In genomic region chrX:2691543-2692220, GRCh38 we compare ENCODE assay signal across 1 cellular context.
TF ChIP-seq lines count a peak whose summit lies in the region.

No MANE protein-coding gene starts in this region.

TF ChIP-seq in WTC11, 78 proteins besides CTCF, POLR2A, EP300 and RAD21 (continued from another document):
- TF ChIP-seq E2F4 (CRISPR knock-in tag; IDR thresholded peaks at IDR 0.05; ENCODE audit: borderline replicate concordance, low read depth) = no peak
- no peak for TF ChIP-seq MXD4 (CRISPR knock-in tag; IDR thresholded peaks at IDR 0.05; ENCODE audit: borderline replicate concordance)
- TF ChIP-seq, protein P1, sequence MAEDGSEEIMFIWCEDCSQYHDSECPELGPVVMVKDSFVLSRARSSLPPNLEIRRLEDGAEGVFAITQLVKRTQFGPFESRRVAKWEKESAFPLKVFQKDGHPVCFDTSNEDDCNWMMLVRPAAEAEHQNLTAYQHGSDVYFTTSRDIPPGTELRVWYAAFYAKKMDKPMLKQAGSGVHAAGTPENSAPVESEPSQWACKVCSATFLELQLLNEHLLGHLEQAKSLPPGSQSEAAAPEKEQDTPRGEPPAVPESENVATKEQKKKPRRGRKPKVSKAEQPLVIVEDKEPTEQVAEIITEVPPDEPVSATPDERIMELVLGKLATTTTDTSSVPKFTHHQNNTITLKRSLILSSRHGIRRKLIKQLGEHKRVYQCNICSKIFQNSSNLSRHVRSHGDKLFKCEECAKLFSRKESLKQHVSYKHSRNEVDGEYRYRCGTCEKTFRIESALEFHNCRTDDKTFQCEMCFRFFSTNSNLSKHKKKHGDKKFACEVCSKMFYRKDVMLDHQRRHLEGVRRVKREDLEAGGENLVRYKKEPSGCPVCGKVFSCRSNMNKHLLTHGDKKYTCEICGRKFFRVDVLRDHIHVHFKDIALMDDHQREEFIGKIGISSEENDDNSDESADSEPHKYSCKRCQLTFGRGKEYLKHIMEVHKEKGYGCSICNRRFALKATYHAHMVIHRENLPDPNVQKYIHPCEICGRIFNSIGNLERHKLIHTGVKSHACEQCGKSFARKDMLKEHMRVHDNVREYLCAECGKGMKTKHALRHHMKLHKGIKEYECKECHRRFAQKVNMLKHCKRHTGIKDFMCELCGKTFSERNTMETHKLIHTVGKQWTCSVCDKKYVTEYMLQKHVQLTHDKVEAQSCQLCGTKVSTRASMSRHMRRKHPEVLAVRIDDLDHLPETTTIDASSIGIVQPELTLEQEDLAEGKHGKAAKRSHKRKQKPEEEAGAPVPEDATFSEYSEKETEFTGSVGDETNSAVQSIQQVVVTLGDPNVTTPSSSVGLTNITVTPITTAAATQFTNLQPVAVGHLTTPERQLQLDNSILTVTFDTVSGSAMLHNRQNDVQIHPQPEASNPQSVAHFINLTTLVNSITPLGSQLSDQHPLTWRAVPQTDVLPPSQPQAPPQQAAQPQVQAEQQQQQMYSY (CRISPR knock-in tag; IDR thresholded peaks at IDR 0.05) = no peak
- TF ChIP-seq TEAD1 (CRISPR knock-in tag; IDR thresholded peaks at IDR 0.05) = no peak
- no peak for TF ChIP-seq ZNF219 (CRISPR knock-in tag; IDR thresholded peaks at IDR 0.05; ENCODE audit: borderline replicate concordance)
- no peak for TF ChIP-seq ETV6 (CRISPR knock-in tag; IDR thresholded peaks at IDR 0.05)
- no peak for TF ChIP-seq JAZF1 (CRISPR knock-in tag; IDR thresholded peaks at IDR 0.05)
